10 cellular contexts compared by ENCODE assay signal in the genomic region with DNA sequence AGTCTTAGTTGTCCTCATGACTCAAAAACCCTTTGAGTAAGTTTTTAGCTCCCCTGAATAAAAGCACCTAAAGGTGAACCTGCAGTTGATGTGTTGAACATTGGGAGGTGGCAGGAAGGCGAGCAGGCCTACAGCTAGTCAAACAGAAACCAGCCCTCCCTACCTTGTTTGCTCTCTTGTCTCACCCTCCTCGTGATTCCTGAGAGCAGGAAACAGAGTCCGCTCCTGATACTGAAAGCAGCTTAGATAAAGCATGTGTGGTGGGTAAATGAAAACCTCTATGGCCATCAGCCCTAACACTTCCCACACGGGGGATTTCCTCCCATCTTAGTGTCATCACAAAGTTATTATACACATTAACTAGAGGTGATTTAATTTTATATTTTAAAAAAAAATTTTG. TPM values are rescaled to one million over a fixed set of nuclear protein-coding genes. Genes with fewer than 3 reads are reported as not detected.
A peak's percentile ranks its signal among the peaks of the same experiment; 100 is the strongest.
DNase-seq lines count a peak whose midpoint lies in the region; ATAC-seq and TF ChIP-seq lines count a peak whose summit lies in the region.
"Had no signal": no experiment of that assay in that cellular context is flagged by ENCODE, and none has a peak within 500 bp of the region (broad histone marks: within the 10 kb centered on the region; RNA-seq: fewer than 3 reads in every experiment).

No MANE protein-coding gene starts in this region.

- no peak overlapping the region for H3K4me3 ChIP-seq in osteoblast (ENCODE audit: insufficient read depth, low read length)

- TF ChIP-seq CTCF in GM13977 (IDR thresholded peaks at IDR 0.05; ENCODE audit: extremely low read depth, insufficient read depth, missing control alignments): no peak
- TF ChIP-seq CTCF in osteoblast (IDR thresholded peaks at IDR 0.05; ENCODE audit: extremely low read depth, low read depth, low read length): no peak

- no peaks in the 10 kb centered on the region for H4K20me1 ChIP-seq in osteoblast (ENCODE audit: insufficient read depth, low read length)

- no peaks in the 10 kb centered on the region for H3K27me3 ChIP-seq in osteoblast (ENCODE audit: insufficient read depth, low read length)

- H3K36me3 ChIP-seq in osteoblast (ENCODE audit: insufficient read depth, low read length): no peaks in the 10 kb centered on the region

- DNase-seq in GM13977 (ENCODE audit: low spot score): peak; percentile 52
- peak; percentile 69 for DNase-seq in NCI-H69 (lab: John Stamatoyannopoulos, UW)
- DNase-seq in effector CD4-positive, alpha-beta T cell: no peak
- no peak for DNase-seq in SK-N-DZ (ENCODE audit: low spot score)
- no peak for DNase-seq in NCI-H2196 treated with DMSO at 0.1 percent for 48 hours (lab: John Stamatoyannopoulos, UW; ENCODE audit: unreplicated experiment)
- DNase-seq in osteoblast (ENCODE audit: insufficient read length, low spot score, missing footprints): no peak
- DNase-seq: PC-3 had no signal

- in situ Hi-C loops in GM13977 (cut with MboI; ENCODE audit: low pct_unique_long_range_greater_than_20kb, low sequenced_read_pairs, unreplicated experiment): no loop called here

- H3K79me2 ChIP-seq in osteoblast (ENCODE audit: insufficient read depth, low read length): no peaks in the 10 kb centered on the region
- H3K79me2 ChIP-seq: parathyroid adenoma had no signal

- peak; percentile 68 for ATAC-seq in GM19351 (IDR thresholded peaks at IDR 0.05; ENCODE audit: unreplicated experiment)
- peak; percentile 68 for ATAC-seq in HG02970 (IDR thresholded peaks at IDR 0.05; ENCODE audit: low FRiP score, unreplicated experiment)

- no peak overlapping the region for H3K4me2 ChIP-seq in osteoblast (ENCODE audit: insufficient read depth, low read length)

- H3K4me1 ChIP-seq in osteoblast (ENCODE audit: insufficient read depth, low read length): peaks cover 4% of the 10 kb centered on the region
- H3K4me1 ChIP-seq: parathyroid adenoma had no signal

- no peak overlapping the region for H2AFZ ChIP-seq in osteoblast (ENCODE audit: low read length)
- H2AFZ ChIP-seq: parathyroid adenoma had no signal

- H3K27ac ChIP-seq in osteoblast (ENCODE audit: low read depth, low read length): no peak overlapping the region
- H3K27ac ChIP-seq: parathyroid adenoma had no signal

- no peaks in the 10 kb centered on the region for H3K9me3 ChIP-seq in osteoblast (ENCODE audit: low read depth, low read length)

RNA-seq across cellular contexts. Expression of gene CLDN18, which starts 21.8 kb away (rescaled TPM):
- polyA plus RNA-seq in SK-N-DZ (2014; cell fraction: cytosol; rRNA removed): not detected in 2 replicates
- not detected in 2 replicates for polyA plus RNA-seq in SK-N-DZ (2014; cell fraction: nucleus; rRNA removed)
- not detected in 2 replicates for total RNA-seq in osteoblast
- total RNA-seq: PC-3 had no signal

Comparison
In these comparisons a context has a peak if more than half of its experiments do, and no peak if none do; other contexts are left out.
1. DNase-seq: peak in GM13977 (single experiment) and NCI-H69 (single experiment); none in effector CD4-positive, alpha-beta T cell (single experiment), SK-N-DZ (single experiment), NCI-H2196 treated with DMSO at 0.1 percent for 48 hours (single experiment) and osteoblast (single experiment).